Comparison of ENCODE assay signal across 9 cellular contexts in the genomic region with DNA sequence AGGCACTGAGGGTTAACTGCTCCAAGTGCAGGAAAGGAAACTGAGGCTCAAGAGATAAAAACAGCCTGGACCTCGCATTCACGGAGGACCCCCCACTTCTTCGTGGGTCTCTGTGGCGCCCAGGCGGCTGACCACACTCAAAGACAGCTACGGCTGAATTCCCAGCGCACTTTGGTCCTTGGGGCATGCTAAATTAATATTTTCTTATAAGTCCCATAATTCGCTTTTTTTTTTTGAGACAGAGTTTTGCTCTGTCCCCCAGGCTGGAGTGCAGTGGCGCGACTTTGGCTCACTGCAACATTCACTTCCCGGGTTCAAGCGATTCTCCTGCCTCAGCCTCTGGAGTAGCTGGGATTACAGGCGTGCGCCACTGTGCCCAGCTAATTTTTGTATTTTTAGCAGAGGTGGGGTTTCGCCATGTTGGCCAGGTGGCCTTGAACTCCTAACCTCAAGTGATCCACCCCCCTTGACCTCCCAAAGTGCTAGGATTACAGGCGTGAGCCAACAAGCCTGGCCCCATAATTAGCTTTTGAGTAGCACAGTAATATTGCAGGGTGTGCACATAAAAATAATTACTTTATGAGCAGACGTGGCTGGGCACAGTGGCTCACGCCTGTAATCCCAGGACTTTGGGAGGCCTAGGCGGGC. TPM values are rescaled to one million over a fixed set of nuclear protein-coding genes. Genes with fewer than 3 reads are reported as not detected.
DNase-seq lines count a peak whose midpoint lies in the region; TF ChIP-seq lines count a peak whose summit lies in the region.
"Not testable (repeated sequence)": the region's sequence is repeated elsewhere in the genome, so short reads cannot be mapped to it uniquely, and the experiment has no call there.
"Had no signal": no experiment of that assay in that cellular context is flagged by ENCODE, and none has a peak within 500 bp of the region (broad histone marks: within the 10 kb centered on the region; RNA-seq: fewer than 3 reads in every experiment).

No MANE protein-coding gene starts in this region.

- H3K4me3 Mint-ChIP-seq in activated naive CD4-positive, alpha-beta T cell treated with anti-CD3 and anti-CD28 coated beads, Interleukin-2, amount 50 U/mL, for 24 hours = peak overlapping the region; percentile 96
- peak overlapping the region; percentile 65 for H3K4me3 Mint-ChIP-seq in neural progenitor cell

- H3F3A ChIP-seq in neural progenitor cell (ENCODE audit: low read depth) = not testable (repeated sequence)

- not testable (repeated sequence) for H2AFZ ChIP-seq in neural progenitor cell (replicated peaks)

- H3K27me3 ChIP-seq in BLaER1 treated with 17β-estradiol and CSF1 and Interleukin-3, amounts not matched to agents 10 nM and 100 nM; HUES64 (ENCODE audit: insufficient read depth, low read length); Peyer's patch; duodenal mucosa (ENCODE audit: control insufficient read depth in 1 of 2, insufficient read depth in 2 of 2, low read length in 2 of 2); iPS-20b (ENCODE audit: insufficient read depth, low read length); neural progenitor cell: not testable (repeated sequence)
- H3K27me3 ChIP-seq in stomach smooth muscle (ENCODE audit: control insufficient read depth in 1 of 2, insufficient read depth in 2 of 2, low read length in 2 of 2) = peaks cover 16 to 21% of the 10 kb centered on the region in 2 donors

- not testable (repeated sequence) for H3K9me3 Mint-ChIP-seq in activated naive CD4-positive, alpha-beta T cell treated with anti-CD3 and anti-CD28 coated beads, Interleukin-2, amount 50 U/mL, for 24 hours; neural progenitor cell

- WGBS in HUES64 = 82% methylated on average over 19 of the region's 19 CpGs

- not testable (repeated sequence) for TF ChIP-seq CTCF in Peyer's patch (IDR thresholded peaks at IDR 0.05); neural progenitor cell (IDR thresholded peaks at IDR 0.05)

- peak in 1 of 2 donors; percentile 29 for TF ChIP-seq POLR2A in Peyer's patch (IDR thresholded peaks at IDR 0.05)

- H3K27me3 Mint-ChIP-seq in activated naive CD4-positive, alpha-beta T cell treated with anti-CD3 and anti-CD28 coated beads, Interleukin-2, amount 50 U/mL, for 24 hours; neural progenitor cell (ENCODE audit: insufficient read depth, low read depth): not testable (repeated sequence)

- peak overlapping the region; percentile 45 to 67 (median 54) for H3K4me3 ChIP-seq in BLaER1 treated with 17β-estradiol and CSF1 and Interleukin-3, amounts not matched to agents 10 nM and 100 nM
- H3K4me3 ChIP-seq in HUES64 (ENCODE audit: low read length) = peak overlapping the region; percentile 25; the same call in 1 of the 2 replicates
- peak overlapping the region; percentile 20 to 90 (median 83) for H3K4me3 ChIP-seq in Peyer's patch
- peak overlapping the region; percentile 70 to 83 for H3K4me3 ChIP-seq in duodenal mucosa (ENCODE audit: low read depth in 1 of 2, low read length in 2 of 2)
- H3K4me3 ChIP-seq in iPS-20b (ENCODE audit: low read length) = peak overlapping the region; percentile 56
- H3K4me3 ChIP-seq in neural progenitor cell = not testable (repeated sequence)
- H3K4me3 ChIP-seq in stomach smooth muscle (ENCODE audit: low read length in 2 of 2) = peak overlapping the region; percentile 39 to 74

- H3K4me2 ChIP-seq in BLaER1 treated with 17β-estradiol and CSF1 and Interleukin-3, amounts not matched to agents 10 nM and 100 nM = peak overlapping the region; percentile 84 to 100 (median 99)
- H3K4me2 ChIP-seq in neural progenitor cell = peak overlapping the region; percentile 69

- not testable (repeated sequence) for H3K36me3 Mint-ChIP-seq in activated naive CD4-positive, alpha-beta T cell treated with anti-CD3 and anti-CD28 coated beads, Interleukin-2, amount 50 U/mL, for 24 hours; neural progenitor cell

- not testable (repeated sequence) for H3K9me3 ChIP-seq in BLaER1 treated with 17β-estradiol and CSF1 and Interleukin-3, amounts not matched to agents 10 nM and 100 nM (replicated peaks in 1 of 11); HUES64 (ENCODE audit: insufficient read depth, low read depth, low read length); Peyer's patch; duodenal mucosa (ENCODE audit: control insufficient read depth in 1 of 2, low read length in 2 of 2); iPS-20b (ENCODE audit: insufficient read depth, low read depth, low read length); neural progenitor cell (ENCODE audit: low read depth); stomach smooth muscle (ENCODE audit: control insufficient read depth in 2 of 2, low read length in 2 of 2)

- peaks cover 25 to 44% (median 33%) of the 10 kb centered on the region in 11 experiments for H3K36me3 ChIP-seq in BLaER1 treated with 17β-estradiol and CSF1 and Interleukin-3, amounts not matched to agents 10 nM and 100 nM
- H3K36me3 ChIP-seq in HUES64 (ENCODE audit: insufficient read depth, low read length) (peaks cover 32% of the 10 kb centered on the region), Peyer's patch (peaks cover 0 to 26% (median 0%) of the 10 kb centered on the region in 3 donors), duodenal mucosa (ENCODE audit: control insufficient read depth in 1 of 2, insufficient read depth in 2 of 2, low read length in 2 of 2) (peaks cover 21 to 23% of the 10 kb centered on the region in 2 donors), iPS-20b (ENCODE audit: insufficient read depth, low read depth, low read length) (peaks cover 30% of the 10 kb centered on the region), stomach smooth muscle (ENCODE audit: control insufficient read depth in 2 of 2, insufficient read depth in 2 of 2, low read length in 2 of 2) (peaks cover 18 to 22% of the 10 kb centered on the region in 2 donors)
- H3K36me3 ChIP-seq in neural progenitor cell = not testable (repeated sequence)

- H3K4me1 Mint-ChIP-seq in activated naive CD4-positive, alpha-beta T cell treated with anti-CD3 and anti-CD28 coated beads, Interleukin-2, amount 50 U/mL, for 24 hours = peaks cover 64% of the 10 kb centered on the region
- H3K4me1 Mint-ChIP-seq in neural progenitor cell = peaks cover 35% of the 10 kb centered on the region

- DNase-seq in Peyer's patch = peak in 2 of 3 donors; percentile 56 to 61
- not testable (repeated sequence) for DNase-seq in neural progenitor cell (ENCODE audit: low spot score)

- H4K20me1 ChIP-seq in BLaER1 treated with 17β-estradiol and CSF1 and Interleukin-3, amounts not matched to agents 10 nM and 100 nM = peaks cover 33 to 59% (median 44%) of the 10 kb centered on the region in 11 experiments; a peak in 21 of 22 replicates
- H4K20me1 ChIP-seq in neural progenitor cell (ENCODE audit: low read depth) = not testable (repeated sequence)

- H3K9ac ChIP-seq in BLaER1 treated with 17β-estradiol and CSF1 and Interleukin-3, amounts not matched to agents 10 nM and 100 nM = peak overlapping the region; percentile 76 to 88 (median 83)
- H3K9ac ChIP-seq in HUES64 (ENCODE audit: low read depth, low read length); neural progenitor cell: not testable (repeated sequence)
- H3K9ac ChIP-seq in duodenal mucosa (ENCODE audit: low read depth in 1 of 2, low read length in 2 of 2) = peak overlapping the region; percentile 80 to 91
- H3K9ac ChIP-seq in iPS-20b (ENCODE audit: low read depth, low read length) = peak overlapping the region; percentile 61; the same call in 1 of the 2 replicates
- H3K9ac ChIP-seq in stomach smooth muscle (ENCODE audit: low read length in 2 of 2) = peak overlapping the region; percentile 3 to 73

- H3K79me2 ChIP-seq in neural progenitor cell (ENCODE audit: low read depth) = peaks cover 16% of the 10 kb centered on the region

- H3K27ac ChIP-seq in BLaER1 treated with 17β-estradiol and CSF1 and Interleukin-3, amounts not matched to agents 10 nM and 100 nM = peak overlapping the region; percentile 79 to 96 (median 91)
- H3K27ac ChIP-seq in HUES64 (ENCODE audit: low read depth, low read length) (peak overlapping the region; percentile 56), Peyer's patch (peak overlapping the region; percentile 91 to 98 (median 95)), duodenal mucosa (ENCODE audit: low read depth, low read length) (peak overlapping the region; percentile 95), stomach smooth muscle (ENCODE audit: low read length) (peak overlapping the region; percentile 74)
- H3K27ac ChIP-seq in iPS-20b (ENCODE audit: low read length); neural progenitor cell: not testable (repeated sequence)

- peak overlapping the region; percentile 93 for H3K27ac Mint-ChIP-seq in activated naive CD4-positive, alpha-beta T cell treated with anti-CD3 and anti-CD28 coated beads, Interleukin-2, amount 50 U/mL, for 24 hours
- H3K27ac Mint-ChIP-seq in neural progenitor cell = peak overlapping the region; percentile 50

- H3K4me1 ChIP-seq in BLaER1 treated with 17β-estradiol and CSF1 and Interleukin-3, amounts not matched to agents 10 nM and 100 nM = peaks cover 87 to 92% (median 90%) of the 10 kb centered on the region in 10 experiments
- H3K4me1 ChIP-seq in HUES64 (ENCODE audit: insufficient read depth, low read length); iPS-20b (ENCODE audit: insufficient read depth, low read length): not testable (repeated sequence)
- peaks cover 0 to 47% (median 41%) of the 10 kb centered on the region in 4 donors for H3K4me1 ChIP-seq in Peyer's patch
- H3K4me1 ChIP-seq in duodenal mucosa (ENCODE audit: control insufficient read depth in 1 of 2, insufficient read depth in 2 of 2, low read length in 2 of 2) = peaks cover 14 to 66% of the 10 kb centered on the region in 2 donors
- peaks cover 13% of the 10 kb centered on the region for H3K4me1 ChIP-seq in neural progenitor cell
- H3K4me1 ChIP-seq in stomach smooth muscle (ENCODE audit: control insufficient read depth, insufficient read depth, low read length) = peaks cover 27% of the 10 kb centered on the region

RNA-seq across cellular contexts. Expression of a gene that starts 0.7 kb away (rescaled TPM):
- 198 TPM for polyA plus RNA-seq in HUES64 (2013, experiment 1 of 2)
- 197 TPM for polyA plus RNA-seq in HUES64 (2013, experiment 2 of 2)
- total RNA-seq in Peyer's patch = 100 to 1,000 TPM; 156 to 213 (median 177) TPM
- 102 and 189 TPM in 2 replicates for total RNA-seq in neural progenitor cell (ENCODE audit: low replicate concordance)

RNA-seq across cellular contexts. Expression of a gene that starts 1.6 kb away (rescaled TPM):
- 0.90 TPM for polyA plus RNA-seq in HUES64 (2013, experiment 1 of 2)
- 1.6 TPM for polyA plus RNA-seq in HUES64 (2013, experiment 2 of 2)
- total RNA-seq in Peyer's patch = 10 to 100 TPM in 2 of 4 donors, 1 to 10 TPM in 2; 5.6 to 53.6 (median 9.3) TPM
- total RNA-seq in neural progenitor cell (ENCODE audit: low replicate concordance) = 0.15 and 1.1 TPM in 2 replicates
- total RNA-seq: RPMI7951 had no signal

RNA-seq across cellular contexts. Expression of a gene that starts 10.5 kb away (rescaled TPM):
- 14.5 TPM for polyA plus RNA-seq in HUES64 (2013, experiment 1 of 2)
- 17.0 TPM for polyA plus RNA-seq in HUES64 (2013, experiment 2 of 2)
- total RNA-seq in Peyer's patch (10 to 100 TPM; 37.0 to 73.4 (median 61.6) TPM), neural progenitor cell (ENCODE audit: low replicate concordance) (10.4 and 37.5 TPM in 2 replicates)

RNA-seq across cellular contexts. Expression of a gene that starts 13.2 kb away (rescaled TPM):
- polyA plus RNA-seq in HUES64 (2013, experiment 1 of 2) = 0.25 TPM
- polyA plus RNA-seq in HUES64 (2013, experiment 2 of 2) = 0.19 TPM
- 1 to 10 TPM in 1 of 4 donors, under 1 TPM in 2, not detected in 1; 0.54 to 1.2 (median 0.83) TPM for total RNA-seq in Peyer's patch
- total RNA-seq in neural progenitor cell (ENCODE audit: low replicate concordance) = 0.22 and 0.52 TPM in 2 replicates
- total RNA-seq: RPMI7951 had no signal

RNA-seq across cellular contexts. Expression of a gene that starts 26.0 kb away (rescaled TPM):
- 36.4 TPM for polyA plus RNA-seq in HUES64 (2013, experiment 1 of 2)
- 36.1 TPM for polyA plus RNA-seq in HUES64 (2013, experiment 2 of 2)
- total RNA-seq in Peyer's patch = 10 to 100 TPM; 58.0 to 88.3 (median 63.5) TPM
- 23.7 and 51.3 TPM in 2 replicates for total RNA-seq in neural progenitor cell (ENCODE audit: low replicate concordance)
